In genomic region chr1:21593231-21593630, GRCh38 we compare ENCODE assay signal across 25 cellular contexts.
"Had no signal": no experiment of that assay in that cellular context is flagged by ENCODE, and none has a peak within 500 bp of the region (broad histone marks: within the 10 kb centered on the region; RNA-seq: fewer than 3 reads in every experiment).

No MANE protein-coding gene starts in this region.

- H3K4me1 ChIP-seq: parathyroid adenoma, psoas muscle, right lobe of liver, vagina had no signal

- DNase-seq: nephron progenitor cell; occipital lobe; ovary; posterior cingulate gyrus; psoas muscle; right cardiac atrium; right lobe of liver; sigmoid colon; small intestine; stimulated activated CD4-positive, alpha-beta T cell treated with anti-CD3 and anti-CD28 coated beads, Interleukin-15, amount 100 ng/mL, for 24 hours; stimulated activated CD4-positive, alpha-beta T cell treated with anti-CD3 and anti-CD28 coated beads, Interleukin-2, amount 100 ng/mL, for 24 hours; stimulated activated CD4-positive, alpha-beta T cell treated with anti-CD3 and anti-CD28 coated beads, Interleukin-2, amount 100 ng/mL, for 48 hours; stimulated activated CD4-positive, alpha-beta T cell treated with anti-CD3 and anti-CD28 coated beads, Interleukin-4, amount 100 ng/mL, for 24 hours; stimulated activated naive B cell treated with anti-CD40 and anti-IgM and Interleukin-4, amounts not matched to agents 10 μg/mL and 1 μg/mL and 100 μg/mL, for 72 hours; stimulated activated naive CD4-positive, alpha-beta T cell treated with Interleukin-2 at 50 U/mL for 16 hours; stomach; thyroid gland; trophoblast cell; upper lobe of left lung had no signal

- H3K27me3 ChIP-seq: ovary, right lobe of liver, thyroid gland, upper lobe of left lung, vagina had no signal

- H3K36me3 ChIP-seq: ovary, right lobe of liver, sigmoid colon, thoracic aorta, vagina had no signal

- H3K9me3 ChIP-seq: ovary, psoas muscle, right lobe of liver, sigmoid colon, stomach, thoracic aorta, thyroid gland, tibial nerve, upper lobe of left lung, vagina had no signal

- H3K4me3 ChIP-seq: ovary, psoas muscle, right lobe of liver, sigmoid colon, stomach, thoracic aorta, thyroid gland, tibial nerve, upper lobe of left lung, vagina had no signal

- H2AFZ ChIP-seq: parathyroid adenoma had no signal

- H3K9ac ChIP-seq: parathyroid adenoma had no signal

- H3K27ac ChIP-seq: ovary, parathyroid adenoma, psoas muscle, right lobe of liver, sigmoid colon, stomach, thoracic aorta, tibial nerve, upper lobe of left lung, vagina had no signal

- ATAC-seq: natural killer cell treated with Interleukin-12 subunit alpha and Interleukin-12 subunit beta and Interleukin-15 and Interleukin-18, amount 100 ng/mL, for 72 hours; psoas muscle; right cardiac atrium; right lobe of liver; stimulated activated effector memory CD8-positive, alpha-beta T cell treated with anti-CD3 and anti-CD28 coated beads, Interleukin-12 subunit alpha, Interleukin-12 subunit beta, amount 100 ng/mL, for 72 hours; stimulated activated naive B cell treated with anti-CD40 and anti-IgM and Interleukin-4, amounts not matched to agents 10 μg/mL and 1 μg/mL and 100 μg/mL, for 72 hours had no signal
